20 cellular contexts compared by ENCODE assay signal in the genomic region with DNA sequence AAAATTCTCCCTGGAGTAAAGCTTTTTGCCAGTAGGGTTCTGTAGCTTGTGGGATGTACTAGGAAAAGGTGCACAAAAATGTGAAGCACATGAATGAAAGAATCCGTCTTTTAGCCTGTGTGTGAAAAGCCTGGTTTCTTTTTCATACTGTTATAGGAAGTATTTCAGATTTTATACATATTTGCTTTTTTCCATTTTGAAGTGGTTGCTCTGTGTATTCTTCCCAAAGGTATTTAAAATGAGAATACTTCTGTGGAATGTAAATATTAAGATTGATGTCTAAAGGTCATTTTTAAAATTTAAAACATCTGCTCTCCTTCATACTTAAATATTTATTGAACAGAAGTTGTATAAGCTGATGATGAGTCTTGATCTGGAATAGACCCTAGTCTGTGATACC.
A peak's percentile ranks its signal among the peaks of the same experiment; 100 is the strongest.
DNase-seq lines count a peak whose midpoint lies in the region; ATAC-seq and TF ChIP-seq lines count a peak whose summit lies in the region.
"Had no signal": no experiment of that assay in that cellular context is flagged by ENCODE, and none has a peak within 500 bp of the region (broad histone marks: within the 10 kb centered on the region; RNA-seq: fewer than 3 reads in every experiment).

No MANE protein-coding gene starts in this region.

- H3K4me1 Mint-ChIP-seq in chondrocyte (ENCODE audit: low read depth): peaks cover 60% of the 10 kb centered on the region
- H3K4me1 Mint-ChIP-seq in activated CD4-positive, alpha-beta memory T cell treated with anti-CD3 and anti-CD28 coated beads, Interleukin-2, amount 10 ng/mL, durations not matched to agents 7 days and 5 days: no peaks in the 10 kb centered on the region
- H3K4me1 Mint-ChIP-seq: CD8-positive, alpha-beta memory T cell had no signal

- peaks cover 96% of the 10 kb centered on the region for H3K79me2 ChIP-seq in GM23248 (ENCODE audit: insufficient read depth)

- H3K9me3 Mint-ChIP-seq in chondrocyte (ENCODE audit: low read depth): no peaks in the 10 kb centered on the region
- peaks cover 7 to 9% of the 10 kb centered on the region in 2 donors for H3K9me3 Mint-ChIP-seq in activated naive CD4-positive, alpha-beta T cell treated with anti-CD3 and anti-CD28 coated beads, Interleukin-2, amount 50 U/mL, for 72 hours
- H3K9me3 Mint-ChIP-seq in activated CD4-positive, alpha-beta memory T cell treated with anti-CD3 and anti-CD28 coated beads, Interleukin-2, amount 10 ng/mL, durations not matched to agents 7 days and 5 days: no peaks in the 10 kb centered on the region
- H3K9me3 Mint-ChIP-seq: H9 had no signal

- H3K27ac ChIP-seq in GM23248 (no peak overlapping the region), SJCRH30 (peak overlapping the region; percentile 32)
- H3K27ac ChIP-seq: A549, KMS-11 had no signal

- no peak overlapping the region for H3K4me2 ChIP-seq in GM23248 (ENCODE audit: unreplicated experiment)
- H3K4me2 ChIP-seq: A549, KMS-11 had no signal

- peaks cover 5% of the 10 kb centered on the region; the same call in 1 of the 2 replicates for H4K20me1 ChIP-seq in GM23248 (ENCODE audit: insufficient read depth)

- H3K4me1 ChIP-seq in GM23248 (ENCODE audit: insufficient read depth) (peaks cover 12% of the 10 kb centered on the region), SJCRH30 (peaks cover 23% of the 10 kb centered on the region)
- H3K4me1 ChIP-seq: A549, BE2C had no signal

- H3K9ac ChIP-seq in GM23248: no peak overlapping the region
- H3K9ac ChIP-seq: KMS-11 had no signal

- H3K27ac Mint-ChIP-seq in chondrocyte (ENCODE audit: unreplicated experiment): peak overlapping the region; percentile 72
- H3K27ac Mint-ChIP-seq in activated naive CD4-positive, alpha-beta T cell treated with anti-CD3 and anti-CD28 coated beads, Interleukin-2, amount 50 U/mL, for 72 hours: no peak overlapping the region
- no peak overlapping the region for H3K27ac Mint-ChIP-seq in activated CD4-positive, alpha-beta memory T cell treated with anti-CD3 and anti-CD28 coated beads, Interleukin-2, amount 10 ng/mL, durations not matched to agents 7 days and 5 days
- H3K27ac Mint-ChIP-seq: CD14-positive monocyte; CD8-positive, alpha-beta memory T cell; H9; IgD-negative memory B cell had no signal

- ATAC-seq in activated naive CD4-positive, alpha-beta T cell treated with anti-CD3 and anti-CD28 coated beads, Interleukin-2, amount 50 U/mL, for 72 hours: no peak
- ATAC-seq in GM19463 (IDR thresholded peaks at IDR 0.05; ENCODE audit: unreplicated experiment): no peak
- ATAC-seq: A549 had no signal

- in situ Hi-C loops in GM23248 (cut with MboI): no loop called here

- H3F3A ChIP-seq in GM23248 (ENCODE audit: insufficient read depth): no peaks in the 10 kb centered on the region; the same call in 1 of the 2 replicates

- H3K36me3 ChIP-seq in GM23248 (ENCODE audit: low read depth) (no peaks in the 10 kb centered on the region), SJCRH30 (no peaks in the 10 kb centered on the region)
- H3K36me3 ChIP-seq: BE2C had no signal

- no peaks in the 10 kb centered on the region for H3K27me3 ChIP-seq in GM23248 (replicated peaks; ENCODE audit: insufficient read depth)
- no peaks in the 10 kb centered on the region for H3K27me3 ChIP-seq in SJCRH30
- H3K27me3 ChIP-seq: BE2C had no signal

- H3K4me3 ChIP-seq in GM23248: no peak overlapping the region
- H3K4me3 ChIP-seq in SJCRH30: no peak overlapping the region
- H3K4me3 ChIP-seq: A549 had no signal

- peak; percentile 10 for DNase-seq in GM23248
- no peak for DNase-seq in SJCRH30
- DNase-seq in chondrocyte (ENCODE audit: low spot score): no peak
- no peak for DNase-seq in activated naive CD4-positive, alpha-beta T cell treated with anti-CD3 and anti-CD28 coated beads, Interleukin-2, amount 50 U/mL, for 72 hours (ENCODE audit: low spot score in 2 of 2)
- DNase-seq in AG08395 (ENCODE audit: low spot score): no peak
- DNase-seq in activated CD4-positive, alpha-beta memory T cell treated with anti-CD3 and anti-CD28 coated beads, Interleukin-2, amount 10 ng/mL, durations not matched to agents 7 days and 5 days: no peak
- DNase-seq: BE2C; CD8-positive, alpha-beta memory T cell; DMS 273 treated with DMSO at 0.1 percent for 48 hours; H9; MM.1S; NCI-H2029 treated with DMSO at 0.1 percent for 48 hours; NCI-H526 treated with DMSO at 0.1 percent for 48 hours; Right ventricle myocardium superior; RPMI8226 had no signal

- POLR2A ChIA-PET in activated CD4-positive, alpha-beta memory T cell treated with anti-CD3 and anti-CD28 coated beads, Interleukin-2, amount 10 ng/mL, durations not matched to agents 7 days and 5 days (lab: Charles Lee): no interaction called here

- no peaks in the 10 kb centered on the region for H3K27me3 Mint-ChIP-seq in chondrocyte (ENCODE audit: low read depth)
- no peaks in the 10 kb centered on the region for H3K27me3 Mint-ChIP-seq in activated CD4-positive, alpha-beta memory T cell treated with anti-CD3 and anti-CD28 coated beads, Interleukin-2, amount 10 ng/mL, durations not matched to agents 7 days and 5 days
- H3K27me3 Mint-ChIP-seq: CD8-positive, alpha-beta memory T cell; IgD-negative memory B cell had no signal

- CTCF ChIA-PET in activated CD4-positive, alpha-beta memory T cell treated with anti-CD3 and anti-CD28 coated beads, Interleukin-2, amount 10 ng/mL, durations not matched to agents 7 days and 5 days (lab: Charles Lee): no interaction called here

- 84 to 85% methylated on average over 1 of the region's 1 CpG for WGBS in GM23248 (ENCODE audit: low coverage in 1 of 2, low lambda C conversion rate in 2 of 2, missing lambda C conversion rate in 2 of 2), 2 experiments

- TF ChIP-seq CTCF in chondrocyte (IDR thresholded peaks at IDR 0.05): peak; percentile 56

- no peak overlapping the region for H3K4me3 Mint-ChIP-seq in chondrocyte (ENCODE audit: unreplicated experiment)
- H3K4me3 Mint-ChIP-seq in activated CD4-positive, alpha-beta memory T cell treated with anti-CD3 and anti-CD28 coated beads, Interleukin-2, amount 10 ng/mL, durations not matched to agents 7 days and 5 days: no peak overlapping the region
- H3K4me3 Mint-ChIP-seq: CD14-positive monocyte; CD8-positive, alpha-beta memory T cell; H9; IgD-negative memory B cell had no signal

- no peaks in the 10 kb centered on the region for H3K9me2 ChIP-seq in GM23248 (ENCODE audit: insufficient read depth)

- no peaks in the 10 kb centered on the region for H3K9me3 ChIP-seq in GM23248 (ENCODE audit: low read depth)
- H3K9me3 ChIP-seq in SJCRH30 (replicated peaks): 0 out of 2 replicates have a peak, but pooled peaks cover 3% of the 10 kb centered on the region
- H3K9me3 ChIP-seq: A549, BE2C had no signal

- peaks cover 7% of the 10 kb centered on the region for H3K36me3 Mint-ChIP-seq in chondrocyte (ENCODE audit: low read depth)
- H3K36me3 Mint-ChIP-seq in activated naive CD4-positive, alpha-beta T cell treated with anti-CD3 and anti-CD28 coated beads, Interleukin-2, amount 50 U/mL, for 72 hours: no peaks in the 10 kb centered on the region
- no peaks in the 10 kb centered on the region for H3K36me3 Mint-ChIP-seq in activated CD4-positive, alpha-beta memory T cell treated with anti-CD3 and anti-CD28 coated beads, Interleukin-2, amount 10 ng/mL, durations not matched to agents 7 days and 5 days (ENCODE audit: low read depth)
- H3K36me3 Mint-ChIP-seq: CD14-positive monocyte; CD8-positive, alpha-beta memory T cell had no signal

- no peak overlapping the region for H2AFZ ChIP-seq in GM23248
